In the genomic region with DNA sequence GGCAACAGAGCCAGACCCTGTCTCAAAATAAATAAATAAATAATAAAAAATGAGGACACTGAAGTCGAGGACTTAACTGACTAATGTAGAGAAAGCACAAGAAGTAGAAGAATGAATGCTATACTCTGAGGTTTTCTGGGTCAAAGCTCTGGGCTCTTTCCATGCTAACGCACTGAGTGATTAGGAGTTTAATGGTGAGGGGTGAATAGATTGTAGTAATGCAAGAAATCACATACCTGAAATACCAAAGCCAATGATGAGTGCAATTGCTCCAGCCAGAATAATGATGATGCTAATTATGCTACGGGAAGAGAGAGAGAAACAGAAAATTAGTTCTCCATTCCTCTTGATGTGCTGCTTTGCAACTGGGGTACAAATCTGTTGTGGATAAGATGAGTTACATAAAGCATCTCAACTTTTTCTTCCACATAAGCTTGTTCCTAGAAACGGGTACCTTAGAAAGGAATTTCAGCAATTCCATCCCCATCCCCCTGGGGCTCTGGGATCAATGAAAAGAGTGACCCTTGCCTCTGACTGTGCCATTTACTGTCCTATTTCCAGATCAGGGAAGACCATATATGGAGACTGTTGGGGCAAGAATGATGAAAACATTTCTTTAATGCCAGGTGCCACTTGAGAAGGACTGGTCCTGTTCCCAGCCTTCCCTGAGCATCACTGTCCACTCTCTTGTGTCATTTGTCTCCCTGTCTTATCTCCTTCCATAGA, we compare ENCODE assay signal across 2 cellular contexts.
TF ChIP-seq lines count a peak whose summit lies in the region.

No MANE protein-coding gene starts in this region.

TF ChIP-seq in IMR-90, 13 proteins besides CTCF, POLR2A, EP300 and RAD21:
- no peak for TF ChIP-seq NFE2L2 (IDR thresholded peaks at IDR 0.05; ENCODE audit: low read depth, low read length)
- no peak for TF ChIP-seq RFX5 (IDR thresholded peaks at IDR 0.05; ENCODE audit: low read depth, low read length)
- TF ChIP-seq BHLHE40 (IDR thresholded peaks at IDR 0.05; ENCODE audit: low read depth, low read length), result no peak
- no peak for TF ChIP-seq CHD1 (IDR thresholded peaks at IDR 0.05; ENCODE audit: low read depth, low read length)
- TF ChIP-seq SMC3 (IDR thresholded peaks at IDR 0.05; ENCODE audit: low read depth, low read length), result no peak
- no peak for TF ChIP-seq FOS (IDR thresholded peaks at IDR 0.05; ENCODE audit: low read depth, low read length)
- no peak for TF ChIP-seq MAFK (IDR thresholded peaks at IDR 0.05; ENCODE audit: low read depth, low read length)
- TF ChIP-seq, protein P1, sequence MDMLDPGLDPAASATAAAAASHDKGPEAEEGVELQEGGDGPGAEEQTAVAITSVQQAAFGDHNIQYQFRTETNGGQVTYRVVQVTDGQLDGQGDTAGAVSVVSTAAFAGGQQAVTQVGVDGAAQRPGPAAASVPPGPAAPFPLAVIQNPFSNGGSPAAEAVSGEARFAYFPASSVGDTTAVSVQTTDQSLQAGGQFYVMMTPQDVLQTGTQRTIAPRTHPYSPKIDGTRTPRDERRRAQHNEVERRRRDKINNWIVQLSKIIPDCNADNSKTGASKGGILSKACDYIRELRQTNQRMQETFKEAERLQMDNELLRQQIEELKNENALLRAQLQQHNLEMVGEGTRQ (IDR thresholded peaks at IDR 0.05; ENCODE audit: low read depth, low read length), result no peak
- no peak for TF ChIP-seq MXI1 (IDR thresholded peaks at IDR 0.05; ENCODE audit: borderline replicate concordance, low read depth, low read length)
- no peak for TF ChIP-seq RCOR1 (IDR thresholded peaks at IDR 0.05; ENCODE audit: insufficient replicate concordance, low read length)
- TF ChIP-seq, protein P2, sequence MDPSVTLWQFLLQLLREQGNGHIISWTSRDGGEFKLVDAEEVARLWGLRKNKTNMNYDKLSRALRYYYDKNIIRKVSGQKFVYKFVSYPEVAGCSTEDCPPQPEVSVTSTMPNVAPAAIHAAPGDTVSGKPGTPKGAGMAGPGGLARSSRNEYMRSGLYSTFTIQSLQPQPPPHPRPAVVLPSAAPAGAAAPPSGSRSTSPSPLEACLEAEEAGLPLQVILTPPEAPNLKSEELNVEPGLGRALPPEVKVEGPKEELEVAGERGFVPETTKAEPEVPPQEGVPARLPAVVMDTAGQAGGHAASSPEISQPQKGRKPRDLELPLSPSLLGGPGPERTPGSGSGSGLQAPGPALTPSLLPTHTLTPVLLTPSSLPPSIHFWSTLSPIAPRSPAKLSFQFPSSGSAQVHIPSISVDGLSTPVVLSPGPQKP (IDR thresholded peaks at IDR 0.05; ENCODE audit: borderline replicate concordance, low read depth, low read length), result no peak
- TF ChIP-seq CEBPB (IDR thresholded peaks at IDR 0.05; ENCODE audit: low read depth, low read length), result no peak

TF ChIP-seq in H1, 55 proteins besides CTCF, POLR2A, EP300 and RAD21:
- TF ChIP-seq TAF7 (optimal IDR thresholded peaks at IDR 0.05; ENCODE audit: borderline replicate concordance, low read depth, low read length), result no peak
- no peak for TF ChIP-seq YY1 (IDR thresholded peaks at IDR 0.05; ENCODE audit: low read depth, low read length)
- TF ChIP-seq, protein P3, sequence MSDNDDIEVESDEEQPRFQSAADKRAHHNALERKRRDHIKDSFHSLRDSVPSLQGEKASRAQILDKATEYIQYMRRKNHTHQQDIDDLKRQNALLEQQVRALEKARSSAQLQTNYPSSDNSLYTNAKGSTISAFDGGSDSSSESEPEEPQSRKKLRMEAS (IDR thresholded peaks at IDR 0.05), result no peak
- no peak for TF ChIP-seq JUN (IDR thresholded peaks at IDR 0.05; ENCODE audit: low read depth, low read length)
- no peak for TF ChIP-seq HDAC2 (IDR thresholded peaks at IDR 0.05; ENCODE audit: borderline replicate concordance in 1 of 2, low read depth in 2 of 2, low read length in 2 of 2)
- TF ChIP-seq ASH2L (IDR thresholded peaks at IDR 0.05; ENCODE audit: low read length), result peak; percentile 35
- TF ChIP-seq, protein P4, sequence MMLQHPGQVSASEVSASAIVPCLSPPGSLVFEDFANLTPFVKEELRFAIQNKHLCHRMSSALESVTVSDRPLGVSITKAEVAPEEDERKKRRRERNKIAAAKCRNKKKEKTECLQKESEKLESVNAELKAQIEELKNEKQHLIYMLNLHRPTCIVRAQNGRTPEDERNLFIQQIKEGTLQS (IDR thresholded peaks at IDR 0.05; ENCODE audit: insufficient read depth, low read depth, low read length), result no peak
- 0 out of 2 replicates have a peak, but pooled peaks have one; percentile 20 for TF ChIP-seq SRF (IDR thresholded peaks at IDR 0.05; ENCODE audit: low read depth, low read length)
- no peak for TF ChIP-seq FOSL1 (IDR thresholded peaks at IDR 0.05; ENCODE audit: insufficient read depth, low read depth, low read length)
TF ChIP-seq in H1: peak in this region for 2.
